31 cellular contexts compared by ENCODE assay signal in genomic region chr5:9955586-9955985, GRCh38.
"Had no signal": no experiment of that assay in that cellular context is flagged by ENCODE, and none has a peak within 500 bp of the region (broad histone marks: within the 10 kb centered on the region; RNA-seq: fewer than 3 reads in every experiment).

No MANE protein-coding gene starts in this region.

- H3K36me3 ChIP-seq: ascending aorta, cardiac muscle cell, WERI-Rb-1 had no signal

- H3K4me1 ChIP-seq: ascending aorta had no signal

- ATAC-seq: activated CD4-positive, alpha-beta T cell treated with anti-CD3 and anti-CD28 coated beads for 36 hours; activated CD4-positive, CD25-positive, alpha-beta regulatory T cell treated with anti-CD3 and anti-CD28 coated beads, Interleukin-2, amount 50 U/mL, for 24 hours; activated CD8-positive, alpha-beta memory T cell treated with anti-CD3 and anti-CD28 coated beads, Interleukin-2, amount 10 ng/mL, durations not matched to agents 7 days and 5 days; activated CD8-positive, alpha-beta T cell treated with anti-CD3 and anti-CD28 coated beads, Interleukin-2, amount 10 ng/mL, durations not matched to agents 7 days and 5 days; activated naive CD8-positive, alpha-beta T cell treated with anti-CD3 and anti-CD28 coated beads, Interleukin-2, amount 50 U/mL, for 24 hours; WTC11 had no signal

- H3K4me3 ChIP-seq: ascending aorta, cardiac muscle cell had no signal

- H3K9me3 ChIP-seq: ascending aorta had no signal

- DNase-seq: activated CD4-positive, alpha-beta memory T cell treated with anti-CD3 and anti-CD28 coated beads, Interleukin-2, amount 10 ng/mL, durations not matched to agents 7 days and 5 days; activated CD4-positive, alpha-beta T cell treated with anti-CD3 and anti-CD28 coated beads for 1 hour; activated CD4-positive, alpha-beta T cell treated with anti-CD3 and anti-CD28 coated beads for 36 hours; activated CD4-positive, alpha-beta T cell treated with anti-CD3 and anti-CD28 coated beads for 48 hours; activated CD4-positive, alpha-beta T cell treated with anti-CD3 and anti-CD28 coated beads, Interleukin-2, amount 10 ng/mL, durations not matched to agents 7 days and 5 days; activated CD4-positive, alpha-beta T cell treated with anti-CD3 and anti-CD28 coated beads, Interleukin-2, amount 50 U/mL, for 48 hours; activated CD4-positive, CD25-positive, alpha-beta regulatory T cell; activated CD8-positive, alpha-beta memory T cell treated with anti-CD3 and anti-CD28 coated beads for 24 hours; activated CD8-positive, alpha-beta memory T cell treated with anti-CD3 and anti-CD28 coated beads, Interleukin-2, amount 10 ng/mL, durations not matched to agents 7 days and 5 days; activated CD8-positive, alpha-beta memory T cell treated with anti-CD3 and anti-CD28 coated beads, Interleukin-2, amount 50 U/mL, for 48 hours; activated CD8-positive, alpha-beta T cell treated with anti-CD3 and anti-CD28 coated beads, Interleukin-2, amount 10 ng/mL, durations not matched to agents 7 days and 5 days; activated effector memory CD4-positive, alpha-beta T cell treated with Interleukin-2 at 50 U/mL for 16 hours; activated gamma-delta T cell; activated naive CD4-positive, alpha-beta T cell treated with anti-CD3 and anti-CD28 coated beads, Interleukin-2, amount 10 ng/mL, durations not matched to agents 7 days and 5 days; activated naive CD4-positive, alpha-beta T cell treated with Interleukin-2 at 50 U/mL for 16 hours; activated naive CD8-positive, alpha-beta T cell treated with anti-CD3 and anti-CD28 coated beads, Interleukin-2, amount 10 ng/mL, durations not matched to agents 7 days and 5 days; activated naive CD8-positive, alpha-beta T cell treated with anti-CD3 and anti-CD28 coated beads, Interleukin-2, amount 50 U/mL, for 24 hours; activated T-cell treated with anti-CD3 and anti-CD28 coated beads, Interleukin-2, amount 50 U/mL, for 24 hours; activated T-cell treated with anti-CD3 and anti-CD28 coated beads, Interleukin-2, amount 50 U/mL, for 48 hours; amygdala; anterior cingulate cortex; caudate nucleus; SW 1271; T-helper 1 cell; T-helper 2 cell; T-helper 9 cell; WERI-Rb-1 had no signal

- H3K27me3 ChIP-seq: ascending aorta, cardiac muscle cell had no signal

- H3K27ac ChIP-seq: ascending aorta, cardiac muscle cell, WERI-Rb-1 had no signal
